8 cellular contexts compared by ENCODE assay signal in the genomic region with DNA sequence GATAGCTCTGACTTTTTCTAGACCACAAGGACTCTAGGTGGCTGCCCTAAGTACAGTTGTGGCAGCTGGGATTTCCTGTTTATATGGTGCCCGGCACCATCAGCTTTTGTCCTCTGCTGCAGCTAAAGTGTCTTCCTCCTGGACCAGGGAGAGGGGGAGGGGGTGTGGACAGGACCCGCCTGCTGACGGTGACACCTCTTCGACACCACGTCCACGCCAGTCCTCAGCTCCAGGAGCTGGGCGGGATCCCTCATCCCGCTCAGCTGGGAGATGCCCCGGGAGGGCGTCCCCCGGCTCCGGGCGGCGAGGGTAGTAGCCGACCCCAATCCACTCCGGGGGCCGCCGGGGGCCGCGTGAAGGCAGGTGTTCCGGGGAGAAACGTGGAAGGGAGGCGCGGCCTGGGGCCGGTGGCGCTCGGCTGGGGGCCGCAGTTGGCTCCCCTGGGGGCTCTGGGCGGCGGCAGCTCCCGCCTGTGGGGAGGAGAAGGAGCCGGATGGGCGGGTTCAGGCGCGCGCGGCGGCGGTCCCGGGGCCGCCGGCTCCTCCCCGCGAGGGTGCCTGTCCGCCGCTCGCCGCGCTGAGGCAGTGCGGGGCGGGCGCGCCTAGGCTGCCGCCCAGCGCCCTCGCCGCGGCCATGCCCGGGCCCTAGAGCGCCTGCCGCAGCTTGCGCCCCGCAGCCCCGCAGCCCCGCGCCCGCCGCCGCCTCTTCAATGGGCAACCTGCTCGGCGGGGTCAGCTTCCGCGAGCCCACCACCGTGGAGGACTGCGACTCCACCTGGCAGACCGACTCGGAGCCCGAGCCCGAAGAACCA. TPM values are rescaled to one million over a fixed set of nuclear protein-coding genes. Genes with fewer than 3 reads are reported as not detected.
DNase-seq lines count a peak whose midpoint lies in the region; ATAC-seq, FAIRE-seq and TF ChIP-seq lines count a peak whose summit lies in the region.

OGFRL1 (plus strand) TSS at position 584 of the 811 bp plus-strand sequence; CDS start at position 710, 126 bp downstream.

- TF ChIP-seq CTCF in GM12864 (IDR thresholded peaks at IDR 0.05; ENCODE audit: low read depth, low read length, missing control alignments), result no peak
- no peak; the same call in 1 of the 2 replicates for TF ChIP-seq CTCF in HFFc6 (IDR thresholded peaks at IDR 0.05)
- TF ChIP-seq CTCF in NB4 (IDR thresholded peaks at IDR 0.05; ENCODE audit: low read depth, low read length), result no peak
- no peak for TF ChIP-seq CTCF in pancreas (IDR thresholded peaks at IDR 0.05)
- peak in 1 of 2 experiments; percentile 40 for TF ChIP-seq CTCF in tibial artery (IDR thresholded peaks at IDR 0.05)

- peak within 1 kb of the TSS; percentile 82 for H3K4me3 ChIP-seq in GM12864 (ENCODE audit: low read depth, low read length)
- peak within 1 kb of the TSS; percentile 67 for H3K4me3 ChIP-seq in NB4 (ENCODE audit: low read depth, low read length)
- H3K4me3 ChIP-seq in pancreas, result peak within 1 kb of the TSS; percentile 59 to 86 (median 77)
- peak within 1 kb of the TSS; percentile 69 to 90 for H3K4me3 ChIP-seq in tibial artery

- TF ChIP-seq POLR2A in NB4 (IDR thresholded peaks at IDR 0.05; ENCODE audit: extremely low read depth, insufficient read length), result peak; percentile 67

- no peaks in the 10 kb centered on the region for H3K27me3 Mint-ChIP-seq in HFFc6 (ENCODE audit: insufficient read depth)
- no peaks in the 10 kb centered on the region for H3K27me3 Mint-ChIP-seq in activated naive CD8-positive, alpha-beta T cell treated with anti-CD3 and anti-CD28 coated beads for 36 hours

- H3K27me3 ChIP-seq in pancreas (no peaks in the 10 kb centered on the region), tibial artery (no peaks in the 10 kb centered on the region)

- ATAC-seq in Right ventricle myocardium inferior (peak; percentile 98), pancreas (peak; percentile 90 to 96 (median 96))

- no peaks in the 10 kb centered on the region for H3K9me3 ChIP-seq in pancreas
- no peaks in the 10 kb centered on the region for H3K9me3 ChIP-seq in tibial artery

- H3K27ac ChIP-seq in pancreas (peak within 1 kb of the TSS; percentile 54 to 93 (median 82)), tibial artery (peak within 1 kb of the TSS; percentile 84 to 93)

- H3K36me3 ChIP-seq in pancreas (no peaks in the 10 kb centered on the region), tibial artery (no peaks in the 10 kb centered on the region)

- intact Hi-C loops in Right ventricle myocardium inferior (cut with DNase I) (loop anchor here (1.0 to 5.0 kb wide), 2 partner anchors 38 to 59 kb away; no protein-coding TSS in a partner anchor), pancreas (cut with DNase I) (no loop called here), tibial artery (cut with DNase I; ENCODE audit: low total_unique reads) (no loop called here)

- H3K27ac Mint-ChIP-seq in HFFc6, result peak within 1 kb of the TSS; percentile 77
- H3K27ac Mint-ChIP-seq in activated naive CD8-positive, alpha-beta T cell treated with anti-CD3 and anti-CD28 coated beads for 36 hours, result peak within 1 kb of the TSS; percentile 67

- WGBS in pancreas, 2 donors, result 0 to 1% methylated on average over 51 to 79 of the region's 79 CpGs

- peaks cover 55% of the 10 kb centered on the region for H3K4me1 Mint-ChIP-seq in HFFc6 (ENCODE audit: low read depth)
- peaks cover 37% of the 10 kb centered on the region for H3K4me1 Mint-ChIP-seq in activated naive CD8-positive, alpha-beta T cell treated with anti-CD3 and anti-CD28 coated beads for 36 hours

- peaks cover 26% of the 10 kb centered on the region for H3K36me3 Mint-ChIP-seq in HFFc6 (ENCODE audit: low read depth)
- peaks cover 11% of the 10 kb centered on the region for H3K36me3 Mint-ChIP-seq in activated naive CD8-positive, alpha-beta T cell treated with anti-CD3 and anti-CD28 coated beads for 36 hours

- no peak for FAIRE-seq in pancreas (lab: Jason Lieb, UNC)

- DNase-seq in GM12864 (ENCODE audit: low read depth) (no peak), HFFc6 (peak; percentile 60), NB4 (ENCODE audit: low read depth) (peak; percentile 87), SKM-1 (lab: John Stamatoyannopoulos, UW; ENCODE audit: unreplicated experiment) (peak; percentile 53), Right ventricle myocardium inferior (ENCODE audit: missing footprints) (peak; percentile 90), pancreas (peak; percentile 66 to 88 (median 74)), tibial artery (peak; percentile 67 to 87)
- peak; percentile 81 for DNase-seq in activated naive CD8-positive, alpha-beta T cell treated with anti-CD3 and anti-CD28 coated beads for 36 hours

- H3K4me3 Mint-ChIP-seq in HFFc6, result peak within 1 kb of the TSS; percentile 89
- H3K4me3 Mint-ChIP-seq in activated naive CD8-positive, alpha-beta T cell treated with anti-CD3 and anti-CD28 coated beads for 36 hours, result peak within 1 kb of the TSS; percentile 81

- H3K9me3 Mint-ChIP-seq in HFFc6, result no peaks in the 10 kb centered on the region
- H3K9me3 Mint-ChIP-seq in activated naive CD8-positive, alpha-beta T cell treated with anti-CD3 and anti-CD28 coated beads for 36 hours, result no peaks in the 10 kb centered on the region

- H3K4me1 ChIP-seq in pancreas, result peaks cover 0 to 23% (median 0%) of the 10 kb centered on the region in 3 donors
- peaks cover 0 to 33% (median 10%) of the 10 kb centered on the region in 4 donors for H3K4me1 ChIP-seq in tibial artery

RNA-seq across cellular contexts. Expression of gene OGFRL1, which starts in this region (rescaled TPM):
- 10 to 100 TPM; 21.4 to 34.5 (median 25.2) TPM for total RNA-seq in HFFc6 (2021; fragmentation: NEBNext Ultra II Directional; extraction: Animal tissue kit (Norgen Biotek cat#: 25700))
- total RNA-seq in activated naive CD8-positive, alpha-beta T cell treated with anti-CD3 and anti-CD28 coated beads for 36 hours, result 1 to 10 TPM; 5.3 to 6.1 TPM
- total RNA-seq in Right ventricle myocardium inferior (9.1 TPM), pancreas (10 to 100 TPM in 1 of 6 donors, 1 to 10 TPM in 5; 3.9 to 10.8 (median 5.7) TPM)
- 1 to 10 TPM; 3.3 to 4.3 TPM for polyA plus RNA-seq in pancreas
